ENCODE assay signal across 9 cellular contexts in genomic region chr7:30988346-30989005, GRCh38. TPM values are rescaled to one million over a fixed set of nuclear protein-coding genes. Genes with fewer than 3 reads are reported as not detected.
A peak's percentile ranks its signal among the peaks of the same experiment; 100 is the strongest.
DNase-seq lines count a peak whose midpoint lies in the region; ATAC-seq and TF ChIP-seq lines count a peak whose summit lies in the region.
"Had no signal": no experiment of that assay in that cellular context is flagged by ENCODE, and none has a peak within 500 bp of the region (broad histone marks: within the 10 kb centered on the region; RNA-seq: fewer than 3 reads in every experiment).

No MANE protein-coding gene starts in this region.

- no peaks in the 10 kb centered on the region for H3K36me3 Mint-ChIP-seq in activated T-cell treated with anti-CD3 and anti-CD28 coated beads, Interleukin-2, amount 50 U/mL, for 72 hours (ENCODE audit: insufficient read depth in 2 of 2)

- peaks cover 4% of the 10 kb centered on the region for H3K4me1 Mint-ChIP-seq in activated T-cell treated with anti-CD3 and anti-CD28 coated beads, Interleukin-2, amount 50 U/mL, for 72 hours (ENCODE audit: low read depth)

- intact Hi-C loops in colonic mucosa (cut with DNase I), result no loop called here

- H3K27me3 ChIP-seq in colonic mucosa, result no peaks in the 10 kb centered on the region

- no peak overlapping the region for H3K4me3 Mint-ChIP-seq in activated T-cell treated with anti-CD3 and anti-CD28 coated beads, Interleukin-2, amount 50 U/mL, for 72 hours

- no peak for TF ChIP-seq CTCF in colonic mucosa (IDR thresholded peaks at IDR 0.05)

- H3K4me3 ChIP-seq in colonic mucosa, result no peak overlapping the region

- no peaks in the 10 kb centered on the region for H3K9me3 ChIP-seq in colonic mucosa

- no peaks in the 10 kb centered on the region for H3K4me1 ChIP-seq in colonic mucosa

- no peak for ATAC-seq in HG02678 (IDR thresholded peaks at IDR 0.05; ENCODE audit: unreplicated experiment)
- no peak for ATAC-seq in GM18867 (IDR thresholded peaks at IDR 0.05; ENCODE audit: unreplicated experiment)
- ATAC-seq in activated T-cell treated with anti-CD3 and anti-CD28 coated beads, Interleukin-2, amount 50 U/mL, for 72 hours (replicated peaks in 1 of 2), result no peak

- DNase-seq in C1 segment of cervical spinal cord (lab: John Stamatoyannopoulos, UW) (peak in 9 of 14 donors; percentile 28 to 81 (median 57)), M059J (ENCODE audit: low read depth) (peak; percentile 85), colonic mucosa (peak; percentile 65), midbrain (lab: John Stamatoyannopoulos, UW) (peak; percentile 69), NCI-H1092 treated with DMSO at 0.1 percent for 48 hours (lab: John Stamatoyannopoulos, UW) (no peak)
- DNase-seq in activated T-cell treated with anti-CD3 and anti-CD28 coated beads, Interleukin-2, amount 50 U/mL, for 72 hours, result no peak

- H3K9ac ChIP-seq in colonic mucosa (ENCODE audit: low read depth in 2 of 2, low read length in 2 of 2), result no peak overlapping the region

- no peaks in the 10 kb centered on the region for H3K36me3 ChIP-seq in colonic mucosa

- no peaks in the 10 kb centered on the region for H3K9me3 Mint-ChIP-seq in activated T-cell treated with anti-CD3 and anti-CD28 coated beads, Interleukin-2, amount 50 U/mL, for 72 hours

- H3K27me3 Mint-ChIP-seq in activated T-cell treated with anti-CD3 and anti-CD28 coated beads, Interleukin-2, amount 50 U/mL, for 72 hours (ENCODE audit: low read depth), result peaks cover 17% of the 10 kb centered on the region

- H3K27ac ChIP-seq in colonic mucosa, result no peak overlapping the region

- H3K27ac Mint-ChIP-seq in activated T-cell treated with anti-CD3 and anti-CD28 coated beads, Interleukin-2, amount 50 U/mL, for 72 hours, result no peak overlapping the region

RNA-seq across cellular contexts. Expression of gene GHRHR, which starts 24.7 kb away (rescaled TPM):
- not detected in 2 replicates for total RNA-seq in M059J (2014; rRNA removed; shearing (Covaris generic))
- not detected for total RNA-seq in colonic mucosa
- total RNA-seq in activated T-cell treated with anti-CD3 and anti-CD28 coated beads, Interleukin-2, amount 50 U/mL, for 72 hours, result not detected
- total RNA-seq: bronchial epithelial cell had no signal

Comparison
In these comparisons a context has a peak if more than half of its experiments do, and no peak if none do; other contexts are left out.
1. DNase-seq: peak in C1 segment of cervical spinal cord (9 of 14), M059J (single experiment), colonic mucosa (single experiment) and midbrain (single experiment); none in NCI-H1092 treated with DMSO at 0.1 percent for 48 hours (single experiment) and activated T-cell treated with anti-CD3 and anti-CD28 coated beads, Interleukin-2, amount 50 U/mL, for 72 hours (0 of 2).